In genomic region chr21:26845066-26845749, GRCh38 we compare ENCODE assay signal across 7 cellular contexts. TPM values are rescaled to one million over a fixed set of nuclear protein-coding genes. Genes with fewer than 3 reads are reported as not detected.
A peak's percentile ranks its signal among the peaks of the same experiment; 100 is the strongest.
DNase-seq lines count a peak whose midpoint lies in the region; ATAC-seq, FAIRE-seq and TF ChIP-seq lines count a peak whose summit lies in the region.

ADAMTS1 (minus strand) TSS chr21:26845409; CDS start chr21:26844954, 455 bp downstream.

- H3K9me3 ChIP-seq in right atrium auricular region: no peaks in the 10 kb centered on the region
- H3K9me3 ChIP-seq in pancreas: no peaks in the 10 kb centered on the region

- TF ChIP-seq CTCF in GM10266 (IDR thresholded peaks at IDR 0.05; ENCODE audit: control insufficient read depth, insufficient read depth, low read depth, missing control alignments) (no peak), right atrium auricular region (IDR thresholded peaks at IDR 0.05) (peak in 1 of 2 donors; percentile 31), pancreas (IDR thresholded peaks at IDR 0.05) (peak in 1 of 4 donors; percentile 5)

- peak; percentile 40 to 69 (median 62) for ATAC-seq in pancreas
- ATAC-seq in GM21717 (IDR thresholded peaks at IDR 0.05; ENCODE audit: unreplicated experiment): no peak

- H3K36me3 ChIP-seq in right atrium auricular region: peaks cover 39% of the 10 kb centered on the region
- peaks cover 0 to 1% (median 0%) of the 10 kb centered on the region in 3 donors for H3K36me3 ChIP-seq in pancreas

- FAIRE-seq in pancreas (lab: Jason Lieb, UNC): no peak

- intact Hi-C loops in pancreas (cut with DNase I): no loop called here

- H3K4me1 ChIP-seq in right atrium auricular region (peaks cover 0 to 36% of the 10 kb centered on the region in 2 donors), pancreas (peaks cover 3 to 18% (median 4%) of the 10 kb centered on the region in 3 donors)

- H3K4me3 ChIP-seq in right atrium auricular region (peak within 1 kb of the TSS; percentile 72 to 82), pancreas (peak within 1 kb of the TSS; percentile 45 to 75 (median 54))

- H3K27me3 ChIP-seq in right atrium auricular region (no peaks in the 10 kb centered on the region), pancreas (no peaks in the 10 kb centered on the region)

- DNase-seq in GM10266 (ENCODE audit: extremely low spot score) (peak; percentile 18), NCI-H524 (lab: John Stamatoyannopoulos, UW) (peak; percentile 70 to 89), astrocyte of the hippocampus (ENCODE audit: low read depth, low spot score) (peak; percentile 80), right atrium auricular region (ENCODE audit: low spot score) (peak; percentile 97), pancreas (peak; percentile 59 to 94 (median 90)), HUDEP-2 (lab: John Stamatoyannopoulos, UW; ENCODE audit: unreplicated experiment in 76 of 76) (no peak)

- H3K27ac ChIP-seq in right atrium auricular region (peak within 1 kb of the TSS; percentile 92 to 99), pancreas (peak within 1 kb of the TSS; percentile 61 to 93 (median 81))

- WGBS in pancreas, 2 donors: 1% methylated on average over 40 to 54 of the region's 54 CpGs

RNA-seq across cellular contexts. Expression of gene ADAMTS1, which starts in this region (rescaled TPM):
- total RNA-seq in right atrium auricular region: 10 to 100 TPM; 65.9 to 89.7 TPM
- total RNA-seq in pancreas: 10 to 100 TPM in 4 of 6 donors, 1 to 10 TPM in 2; 4.4 to 32.1 (median 13.6) TPM
- 10 to 100 TPM in 1 of 2 donors, 1 to 10 TPM in 1; 8.6 to 22.8 TPM for polyA plus RNA-seq in pancreas

Comparison
In these comparisons a context has a peak if more than half of its experiments do, and no peak if none do; other contexts are left out.
1. DNase-seq: peak in GM10266 (single experiment), NCI-H524 (2 of 2), astrocyte of the hippocampus (single experiment), right atrium auricular region (single experiment) and pancreas (6 of 6); none in HUDEP-2 (0 of 76).